In the genomic region with DNA sequence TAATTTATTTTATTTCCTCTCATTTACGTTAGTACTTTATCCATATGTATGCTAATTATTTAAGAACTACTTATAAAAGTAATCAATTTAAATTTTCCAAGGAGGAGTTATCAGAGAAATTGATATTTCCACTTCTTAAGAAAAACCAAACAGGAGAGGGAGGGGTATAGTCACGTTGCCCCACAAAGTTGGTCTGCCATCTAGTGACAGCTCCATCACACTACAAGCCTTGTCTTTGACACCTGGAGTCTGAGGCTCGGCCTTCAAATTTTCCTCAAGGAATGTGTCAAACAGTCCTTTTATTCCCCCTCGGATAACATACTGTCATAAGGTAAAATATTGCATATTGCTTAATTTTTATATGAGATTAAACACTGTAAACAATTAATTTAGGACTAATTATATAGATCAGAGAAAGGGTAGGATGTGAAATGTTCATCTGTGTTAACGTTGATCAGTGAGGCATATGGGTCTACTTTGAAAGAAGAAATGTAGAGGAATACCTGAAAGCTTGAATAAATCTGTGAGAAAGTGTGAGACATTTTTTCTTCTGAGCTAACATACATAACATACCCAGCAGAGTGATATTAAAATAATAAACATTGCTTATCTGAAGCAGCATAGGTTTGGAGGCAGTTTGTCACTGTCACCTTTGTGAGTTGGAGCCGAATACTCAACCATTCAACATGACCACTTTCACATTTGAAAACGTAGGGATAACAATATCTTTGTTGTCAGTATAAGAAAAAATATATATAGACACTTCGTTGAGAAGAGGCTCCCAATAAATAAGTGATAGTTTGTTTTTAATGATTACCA, we compare ENCODE assay signal across 9 cellular contexts.
A peak's percentile ranks its signal among the peaks of the same experiment; 100 is the strongest.
DNase-seq lines count a peak whose midpoint lies in the region; ATAC-seq and TF ChIP-seq lines count a peak whose summit lies in the region.
"Had no signal": no experiment of that assay in that cellular context is flagged by ENCODE, and none has a peak within 500 bp of the region (broad histone marks: within the 10 kb centered on the region; RNA-seq: fewer than 3 reads in every experiment).

No MANE protein-coding gene starts in this region.

- peak; percentile 98 for ATAC-seq in HG03159 (IDR thresholded peaks at IDR 0.05; ENCODE audit: unreplicated experiment)

- peak; percentile 80 for TF ChIP-seq CTCF in chondrocyte (IDR thresholded peaks at IDR 0.05)

- H2AK5ac ChIP-seq in mesendoderm (ENCODE audit: low read length) = no peak overlapping the region

- no peak overlapping the region for H3K27ac Mint-ChIP-seq in activated CD4-positive, alpha-beta T cell treated with anti-CD3 and anti-CD28 coated beads, Interleukin-2, amount 10 ng/mL, durations not matched to agents 7 days and 5 days
- H3K27ac Mint-ChIP-seq in chondrocyte (ENCODE audit: unreplicated experiment) = no peak overlapping the region

- no peak overlapping the region for H3K4me3 ChIP-seq in mesendoderm (ENCODE audit: low read length)
- H3K4me3 ChIP-seq: thoracic aorta had no signal

- no peaks in the 10 kb centered on the region for H3K27me3 ChIP-seq in mesendoderm (ENCODE audit: insufficient read depth, low read length, poor library complexity)

- POLR2A ChIA-PET in activated CD4-positive, alpha-beta T cell treated with anti-CD3 and anti-CD28 coated beads, Interleukin-2, amount 10 ng/mL, durations not matched to agents 7 days and 5 days (lab: Charles Lee) = no interaction called here

- H3K9ac ChIP-seq in mesendoderm (ENCODE audit: low read length) = no peak overlapping the region

- H3K79me2 ChIP-seq in mesendoderm (ENCODE audit: control insufficient read depth, insufficient read depth, low read length) = no peaks in the 10 kb centered on the region

- no peak overlapping the region for H2BK120ac ChIP-seq in mesendoderm (ENCODE audit: low read depth, low read length)

- H3K4ac ChIP-seq in mesendoderm (ENCODE audit: low read depth, low read length) = no peak overlapping the region

- CTCF ChIA-PET in activated CD4-positive, alpha-beta T cell treated with anti-CD3 and anti-CD28 coated beads, Interleukin-2, amount 10 ng/mL, durations not matched to agents 7 days and 5 days (lab: Charles Lee) = no interaction called here

- no peak overlapping the region for H2BK15ac ChIP-seq in mesendoderm (replicated peaks; ENCODE audit: low read depth)

- peaks cover 8% of the 10 kb centered on the region for H3K27me3 Mint-ChIP-seq in activated CD4-positive, alpha-beta T cell treated with anti-CD3 and anti-CD28 coated beads, Interleukin-2, amount 10 ng/mL, durations not matched to agents 7 days and 5 days
- H3K27me3 Mint-ChIP-seq in chondrocyte (ENCODE audit: low read depth) = peaks cover 22% of the 10 kb centered on the region

- H3K4me1 ChIP-seq in mesendoderm (ENCODE audit: control insufficient read depth, low read depth, low read length) = no peaks in the 10 kb centered on the region

- no peak overlapping the region for H3K23ac ChIP-seq in mesendoderm (ENCODE audit: low read length)

- DNase-seq in activated CD4-positive, alpha-beta T cell treated with anti-CD3 and anti-CD28 coated beads, Interleukin-2, amount 10 ng/mL, durations not matched to agents 7 days and 5 days = peak; percentile 26
- no peak for DNase-seq in activated CD4-positive, alpha-beta T cell treated with anti-CD3 and anti-CD28 coated beads for 1 hour
- DNase-seq in GM19240 (ENCODE audit: insufficient read length, low spot score) (peak; percentile 6), NOMO-1 treated with DMSO at 0.1 percent for 48 hours (lab: John Stamatoyannopoulos, UW; ENCODE audit: unreplicated experiment) (peak; percentile 26), chondrocyte (ENCODE audit: low spot score) (no peak), mesendoderm (peak; percentile 77), cortex of kidney (lab: John Stamatoyannopoulos, UW) (no peak)

- H4K5ac ChIP-seq in mesendoderm (ENCODE audit: low read length) = no peak overlapping the region

- no peak overlapping the region for H3K4me3 Mint-ChIP-seq in activated CD4-positive, alpha-beta T cell treated with anti-CD3 and anti-CD28 coated beads, Interleukin-2, amount 10 ng/mL, durations not matched to agents 7 days and 5 days
- no peak overlapping the region for H3K4me3 Mint-ChIP-seq in chondrocyte (ENCODE audit: unreplicated experiment)

- no peak overlapping the region for H3K4me2 ChIP-seq in mesendoderm (ENCODE audit: low read length)

- WGBS in mesendoderm (ENCODE audit: extremely low coverage, insufficient coverage, low lambda C conversion rate) = no CpG with 5 or more reads among the region's 8 CpGs

- H3K27ac ChIP-seq in mesendoderm (ENCODE audit: low read depth, low read length) = no peak overlapping the region
- H3K27ac ChIP-seq: thoracic aorta had no signal

- no peaks in the 10 kb centered on the region for H3K9me3 Mint-ChIP-seq in activated CD4-positive, alpha-beta T cell treated with anti-CD3 and anti-CD28 coated beads, Interleukin-2, amount 10 ng/mL, durations not matched to agents 7 days and 5 days
- H3K9me3 Mint-ChIP-seq in chondrocyte (ENCODE audit: low read depth) = no peaks in the 10 kb centered on the region

- no peak overlapping the region for H3K56ac ChIP-seq in mesendoderm (ENCODE audit: low read length)

- no peak overlapping the region for H3K18ac ChIP-seq in mesendoderm (ENCODE audit: low read length)

- H3K4me1 Mint-ChIP-seq in activated CD4-positive, alpha-beta T cell treated with anti-CD3 and anti-CD28 coated beads, Interleukin-2, amount 10 ng/mL, durations not matched to agents 7 days and 5 days = no peaks in the 10 kb centered on the region
- H3K4me1 Mint-ChIP-seq in chondrocyte (ENCODE audit: low read depth) = peaks cover 7% of the 10 kb centered on the region

- H3K79me1 ChIP-seq in mesendoderm (ENCODE audit: low read length) = no peaks in the 10 kb centered on the region

- no peaks in the 10 kb centered on the region for H3K36me3 ChIP-seq in mesendoderm (ENCODE audit: control insufficient read depth, insufficient read depth, low read length)
- H3K36me3 ChIP-seq: thoracic aorta had no signal

- no peak overlapping the region for H2BK5ac ChIP-seq in mesendoderm (ENCODE audit: low read length)

- H4K8ac ChIP-seq in mesendoderm (ENCODE audit: low read depth, low read length) = no peak overlapping the region

- no peaks in the 10 kb centered on the region for H3K36me3 Mint-ChIP-seq in activated CD4-positive, alpha-beta T cell treated with anti-CD3 and anti-CD28 coated beads, Interleukin-2, amount 10 ng/mL, durations not matched to agents 7 days and 5 days (ENCODE audit: low read depth)
- no peaks in the 10 kb centered on the region for H3K36me3 Mint-ChIP-seq in chondrocyte (ENCODE audit: low read depth)

Comparison
In these comparisons a context has a peak if more than half of its experiments do, and no peak if none do; other contexts are left out.
1. DNase-seq: peak in activated CD4-positive, alpha-beta T cell treated with anti-CD3 and anti-CD28 coated beads, Interleukin-2, amount 10 ng/mL, durations not matched to agents 7 days and 5 days (single experiment), GM19240 (single experiment), NOMO-1 treated with DMSO at 0.1 percent for 48 hours (single experiment) and mesendoderm (single experiment); none in activated CD4-positive, alpha-beta T cell treated with anti-CD3 and anti-CD28 coated beads for 1 hour (single experiment), chondrocyte (single experiment) and cortex of kidney (single experiment).